25 cellular contexts compared by ENCODE assay signal in the genomic region with DNA sequence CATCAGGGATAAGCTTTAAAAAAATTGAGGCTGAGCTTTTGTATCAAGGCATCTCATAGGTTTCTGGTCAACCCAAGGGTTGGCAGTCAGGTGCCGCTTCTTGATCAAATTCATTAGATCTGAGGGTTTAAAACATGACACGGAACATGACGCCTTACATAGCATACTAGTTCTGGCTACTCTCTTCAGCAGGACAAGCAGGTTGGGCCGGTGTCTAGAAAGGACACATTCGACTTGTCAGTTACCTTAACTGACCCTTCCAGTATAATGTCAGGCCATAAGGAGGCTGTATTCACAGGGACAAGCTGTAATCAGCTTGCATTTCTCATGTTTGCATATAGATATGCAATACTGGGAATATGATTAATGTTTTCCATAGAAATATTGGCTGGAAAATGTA.
"Had no signal": no experiment of that assay in that cellular context is flagged by ENCODE, and none has a peak within 500 bp of the region (broad histone marks: within the 10 kb centered on the region; RNA-seq: fewer than 3 reads in every experiment).

No MANE protein-coding gene starts in this region.

- H3K27me3 ChIP-seq: neutrophil, pancreas, right lobe of liver, sigmoid colon, thyroid gland, tibial nerve, upper lobe of left lung, vagina had no signal

- DNase-seq: naive B cell; naive thymus-derived CD8-positive, alpha-beta T cell; nephron progenitor cell; nucleus accumbens; pancreas; psoas muscle; right cardiac atrium; right lobe of liver; sigmoid colon; small intestine; stimulated activated CD4-positive, alpha-beta T cell treated with anti-CD3 and anti-CD28 coated beads, Interleukin-15, amount 100 ng/mL, for 24 hours; stimulated activated CD4-positive, alpha-beta T cell treated with anti-CD3 and anti-CD28 coated beads, Interleukin-2, amount 100 ng/mL, for 24 hours; stimulated activated CD4-positive, alpha-beta T cell treated with anti-CD3 and anti-CD28 coated beads, Interleukin-2, amount 100 ng/mL, for 48 hours; stimulated activated CD4-positive, alpha-beta T cell treated with anti-CD3 and anti-CD28 coated beads, Interleukin-4, amount 100 ng/mL, for 24 hours; stimulated activated naive B cell treated with anti-CD40 and anti-IgM and Interleukin-4, amounts not matched to agents 10 μg/mL and 1 μg/mL and 100 μg/mL, for 72 hours; stimulated activated naive CD4-positive, alpha-beta T cell treated with Interleukin-2 at 50 U/mL for 16 hours; stomach; thyroid gland; upper lobe of left lung had no signal

- H3K4me3 ChIP-seq: pancreas, psoas muscle, right lobe of liver, sigmoid colon, stomach, thoracic aorta, thyroid gland, tibial nerve, upper lobe of left lung, vagina had no signal

- H3K9me3 ChIP-seq: neutrophil, pancreas, psoas muscle, right lobe of liver, sigmoid colon, stomach, thoracic aorta, thyroid gland, tibial nerve, upper lobe of left lung, vagina had no signal

- H3K4me1 ChIP-seq: pancreas, psoas muscle, right lobe of liver, sigmoid colon, stomach, thyroid gland, tibial nerve, upper lobe of left lung, vagina had no signal

- H3K36me3 ChIP-seq: neutrophil, pancreas, right lobe of liver, sigmoid colon, stomach, thoracic aorta, thyroid gland, tibial nerve, upper lobe of left lung, vagina had no signal

- ATAC-seq: naive thymus-derived CD8-positive, alpha-beta T cell; natural killer cell treated with Interleukin-12 subunit alpha and Interleukin-12 subunit beta and Interleukin-15 and Interleukin-18, amount 100 ng/mL, for 72 hours; pancreas; psoas muscle; right cardiac atrium; right lobe of liver; stimulated activated effector memory CD8-positive, alpha-beta T cell treated with anti-CD3 and anti-CD28 coated beads, Interleukin-12 subunit alpha, Interleukin-12 subunit beta, amount 100 ng/mL, for 72 hours; stimulated activated naive B cell treated with anti-CD40 and anti-IgM and Interleukin-4, amounts not matched to agents 10 μg/mL and 1 μg/mL and 100 μg/mL, for 72 hours had no signal

- H3K27ac ChIP-seq: neutrophil, pancreas, psoas muscle, right lobe of liver, sigmoid colon, stomach, thoracic aorta, thyroid gland, tibial nerve, upper lobe of left lung, vagina had no signal
